ENCODE assay signal across 19 cellular contexts in the genomic region with DNA sequence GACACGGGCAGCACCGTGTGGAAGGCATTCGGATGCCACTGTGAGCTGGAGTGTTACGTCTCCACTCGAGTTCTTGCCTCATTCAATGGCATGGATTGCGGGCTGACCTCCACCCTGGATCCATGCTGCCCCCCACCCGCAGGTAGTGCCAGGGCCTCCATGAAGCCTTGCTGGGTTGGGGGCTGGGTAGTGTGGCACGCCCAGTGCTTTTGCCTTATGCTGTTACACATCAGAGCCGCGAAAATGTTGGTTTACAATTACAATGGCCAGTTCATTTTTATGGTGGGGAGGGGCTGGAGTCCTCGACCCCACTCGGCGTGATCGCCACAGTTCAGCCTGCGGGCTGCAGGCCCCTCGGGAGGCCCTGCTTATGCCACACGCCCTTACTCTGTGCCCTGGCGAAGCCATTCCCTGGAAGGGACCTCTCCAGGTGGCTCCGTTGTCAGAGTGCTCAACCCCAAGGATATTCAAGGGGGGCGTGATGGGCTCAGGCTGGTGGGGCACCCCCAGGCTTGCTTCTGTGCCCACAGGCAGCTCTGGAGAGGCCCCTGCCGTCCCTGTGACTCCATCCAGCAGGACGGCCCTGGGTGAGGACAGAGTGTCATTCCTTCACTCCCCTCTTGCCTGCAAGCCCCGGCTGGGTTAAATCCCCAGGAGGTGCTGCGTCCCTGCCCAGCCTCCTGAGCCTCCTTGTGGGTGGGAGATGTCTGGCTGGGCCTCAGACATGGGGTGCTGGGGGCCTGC. TPM values are rescaled to one million over a fixed set of nuclear protein-coding genes. Genes with fewer than 3 reads are reported as not detected.
DNase-seq lines count a peak whose midpoint lies in the region; ATAC-seq and TF ChIP-seq lines count a peak whose summit lies in the region.
"Had no signal": no experiment of that assay in that cellular context is flagged by ENCODE, and none has a peak within 500 bp of the region (broad histone marks: within the 10 kb centered on the region; RNA-seq: fewer than 3 reads in every experiment).

No MANE protein-coding gene starts in this region.

- H3K14ac ChIP-seq in neuronal stem cell (ENCODE audit: low read length), result peak overlapping the region; percentile 8

- no peak overlapping the region for H4K8ac ChIP-seq in neuronal stem cell (ENCODE audit: low read depth, low read length)

- no peak overlapping the region for H2BK12ac ChIP-seq in neuronal stem cell (ENCODE audit: low read length)

- H3K79me1 ChIP-seq in neuronal stem cell (ENCODE audit: low read depth, low read length), result peaks cover 2% of the 10 kb centered on the region

- H3K9me3 Mint-ChIP-seq in activated CD8-positive, alpha-beta memory T cell treated with anti-CD3 and anti-CD28 coated beads, Interleukin-2, amount 10 ng/mL, durations not matched to agents 7 days and 5 days (ENCODE audit: low read depth), result no peaks in the 10 kb centered on the region
- H3K9me3 Mint-ChIP-seq: activated CD4-positive, alpha-beta memory T cell treated with anti-CD3 and anti-CD28 coated beads for 36 hours; effector memory CD8-positive, alpha-beta T cell; H9; memory B cell; T-helper 2 cell treated with Interferon-gamma antibody and Interleukin-4, amounts not matched to agents 5 μg/mL and 100 μg/mL, for 36 hours had no signal

- POLR2A ChIA-PET in RWPE1 (lab: Yijun Ruan, JAX; ENCODE audit: low non-redundant PET), result interaction anchor here (0.6 kb wide), 1 partner anchor 8 kb away, joined by 3 read pairs; no protein-coding TSS in a partner anchor

- H3K4me3 Mint-ChIP-seq in activated CD8-positive, alpha-beta memory T cell treated with anti-CD3 and anti-CD28 coated beads, Interleukin-2, amount 10 ng/mL, durations not matched to agents 7 days and 5 days, result no peak overlapping the region
- H3K4me3 Mint-ChIP-seq: activated CD4-positive, alpha-beta memory T cell treated with anti-CD3 and anti-CD28 coated beads for 36 hours; effector memory CD8-positive, alpha-beta T cell; H9; T-helper 2 cell treated with Interferon-gamma antibody and Interleukin-4, amounts not matched to agents 5 μg/mL and 100 μg/mL, for 36 hours had no signal

- H3K4me1 Mint-ChIP-seq in activated CD8-positive, alpha-beta memory T cell treated with anti-CD3 and anti-CD28 coated beads, Interleukin-2, amount 10 ng/mL, durations not matched to agents 7 days and 5 days, result peaks cover 6% of the 10 kb centered on the region
- H3K4me1 Mint-ChIP-seq: H9 had no signal

- no peaks in the 10 kb centered on the region for H3K27me3 Mint-ChIP-seq in activated CD8-positive, alpha-beta memory T cell treated with anti-CD3 and anti-CD28 coated beads, Interleukin-2, amount 10 ng/mL, durations not matched to agents 7 days and 5 days
- H3K27me3 Mint-ChIP-seq: activated CD4-positive, alpha-beta memory T cell treated with anti-CD3 and anti-CD28 coated beads for 36 hours; effector memory CD8-positive, alpha-beta T cell; memory B cell had no signal

- H3K27ac Mint-ChIP-seq in activated CD8-positive, alpha-beta memory T cell treated with anti-CD3 and anti-CD28 coated beads, Interleukin-2, amount 10 ng/mL, durations not matched to agents 7 days and 5 days, result no peak overlapping the region
- H3K27ac Mint-ChIP-seq: activated CD4-positive, alpha-beta memory T cell treated with anti-CD3 and anti-CD28 coated beads for 36 hours; effector memory CD8-positive, alpha-beta T cell had no signal

- no peak overlapping the region for H3K18ac ChIP-seq in neuronal stem cell (ENCODE audit: low read length)

- CTCF ChIA-PET in RWPE1 (lab: Yijun Ruan, JAX), result no interaction called here
- CTCF ChIA-PET in activated CD8-positive, alpha-beta memory T cell treated with anti-CD3 and anti-CD28 coated beads, Interleukin-2, amount 10 ng/mL, durations not matched to agents 7 days and 5 days (lab: Charles Lee), result interaction anchor here (1.6 kb wide), 1 partner anchor 53 kb away, joined by 6 read pairs; no protein-coding TSS in a partner anchor

- no peak overlapping the region for H2BK120ac ChIP-seq in neuronal stem cell (ENCODE audit: low read depth, low read length)

- H2AFZ ChIP-seq in neuronal stem cell (ENCODE audit: low read length), result no peak overlapping the region

- peak overlapping the region in 1 of 2 donors; percentile 40 for H3K4me3 ChIP-seq in neuronal stem cell (ENCODE audit: low read length in 2 of 2)
- H3K4me3 ChIP-seq: breast epithelium, upper lobe of right lung had no signal

- peaks cover 0 to 3% of the 10 kb centered on the region in 2 donors for H3K4me1 ChIP-seq in neuronal stem cell (ENCODE audit: control insufficient read depth in 2 of 2, insufficient read depth in 1 of 2, low read depth in 1 of 2, low read length in 2 of 2)
- H3K4me1 ChIP-seq: breast epithelium, upper lobe of right lung had no signal

- H3K4me2 ChIP-seq in neuronal stem cell (ENCODE audit: insufficient read depth, low read length, poor library complexity, severe bottlenecking), result peak overlapping the region; percentile 18
- H3K4me2 ChIP-seq: SK-N-SH had no signal

- H3K9ac ChIP-seq in neuronal stem cell (ENCODE audit: low read depth, low read length, poor library complexity), result no peak overlapping the region
- H3K9ac ChIP-seq: SK-N-SH had no signal

- H2BK15ac ChIP-seq in neuronal stem cell (ENCODE audit: low read length), result no peak overlapping the region

- DNase-seq in NCI-H146 (lab: John Stamatoyannopoulos, UW), result peak; percentile 29
- no peak for DNase-seq in NCI-H146 treated with DMSO at 0.1 percent for 48 hours (lab: John Stamatoyannopoulos, UW; ENCODE audit: unreplicated experiment)
- DNase-seq in COLO668 (lab: John Stamatoyannopoulos, UW; ENCODE audit: unreplicated experiment), result peak; percentile 75
- DNase-seq in RWPE1 (ENCODE audit: low spot score), result no peak
- DNase-seq in neuronal stem cell (ENCODE audit: low spot score), result no peak
- no peak for DNase-seq in activated CD8-positive, alpha-beta memory T cell treated with anti-CD3 and anti-CD28 coated beads, Interleukin-2, amount 10 ng/mL, durations not matched to agents 7 days and 5 days
- no peak for DNase-seq in hepatic stellate cell (ENCODE audit: low spot score)
- DNase-seq: activated CD4-positive, alpha-beta memory T cell treated with anti-CD3 and anti-CD28 coated beads for 36 hours; BE2C; effector memory CD8-positive, alpha-beta T cell; H9; NCI-H1436; NCI-H446; SK-N-SH; upper lobe of right lung had no signal

- H2BK5ac ChIP-seq in neuronal stem cell (ENCODE audit: low read length), result peak overlapping the region; percentile 39

- TF ChIP-seq CTCF in RWPE1 (conservative IDR thresholded peaks at IDR 0.05; ENCODE audit: low read depth), result no peak

- no peak overlapping the region for H3K4ac ChIP-seq in neuronal stem cell (ENCODE audit: low read length)

- H4K91ac ChIP-seq in neuronal stem cell (ENCODE audit: low read depth, low read length, poor library complexity), result no peak overlapping the region

- H3K36me3 Mint-ChIP-seq in activated CD8-positive, alpha-beta memory T cell treated with anti-CD3 and anti-CD28 coated beads, Interleukin-2, amount 10 ng/mL, durations not matched to agents 7 days and 5 days, result peaks cover 4% of the 10 kb centered on the region

- H2AK5ac ChIP-seq in neuronal stem cell (ENCODE audit: low read depth, low read length), result no peak overlapping the region

- ATAC-seq in activated CD8-positive, alpha-beta memory T cell treated with anti-CD3 and anti-CD28 coated beads, Interleukin-2, amount 10 ng/mL, durations not matched to agents 7 days and 5 days, result no peak
- ATAC-seq in GM21390 (IDR thresholded peaks at IDR 0.05; ENCODE audit: unreplicated experiment), result no peak
- ATAC-seq: effector memory CD8-positive, alpha-beta T cell; upper lobe of right lung had no signal

- no peaks in the 10 kb centered on the region for H3K9me3 ChIP-seq in neuronal stem cell (replicated peaks in 1 of 2; ENCODE audit: control insufficient read depth in 2 of 2, insufficient read depth in 1 of 2, low read depth in 1 of 2, low read length in 2 of 2)
- H3K9me3 ChIP-seq: BE2C, breast epithelium, SK-N-SH, upper lobe of right lung had no signal

- H3K36me3 ChIP-seq in neuronal stem cell (replicated peaks in 1 of 2; ENCODE audit: control insufficient read depth in 2 of 2, insufficient read depth in 2 of 2, low read length in 2 of 2), result peaks cover 14 to 52% of the 10 kb centered on the region in 2 donors
- H3K36me3 ChIP-seq: breast epithelium had no signal

- H3K27me3 ChIP-seq in neuronal stem cell (ENCODE audit: control insufficient read depth in 3 of 3, insufficient read depth in 3 of 3, low read depth in 1 of 3, low read length in 3 of 3), result no peaks in the 10 kb centered on the region
- H3K27me3 ChIP-seq: BE2C, breast epithelium, upper lobe of right lung had no signal

- no CpG with 5 or more reads among the region's 24 CpGs for WGBS in neuronal stem cell (ENCODE audit: extremely low coverage in 2 of 2, insufficient read length in 2 of 2, insufficient replicate concordance in 1 of 2), 2 donors

- no peak overlapping the region for H3K23ac ChIP-seq in neuronal stem cell (ENCODE audit: low read depth, low read length, poor library complexity)

- peak overlapping the region; percentile 76 for H3K27ac ChIP-seq in RWPE1
- H3K27ac ChIP-seq in neuronal stem cell (replicated peaks; ENCODE audit: low read length), result no peak overlapping the region
- H3K27ac ChIP-seq: breast epithelium, upper lobe of right lung had no signal

RNA-seq across cellular contexts. Expression of a gene that starts 14.8 kb away (rescaled TPM):
- polyA plus RNA-seq in neuronal stem cell (2013, experiment 1 of 2), result 31.8 TPM
- polyA plus RNA-seq in neuronal stem cell (2013, experiment 2 of 2), result 32.2 TPM
- 10 to 100 TPM; 51.9 to 71.7 TPM for total RNA-seq in activated CD8-positive, alpha-beta memory T cell treated with anti-CD3 and anti-CD28 coated beads, Interleukin-2, amount 10 ng/mL, durations not matched to agents 7 days and 5 days

RNA-seq across cellular contexts. Expression of a gene that starts 14.9 kb away (rescaled TPM):
- 4.0 TPM for polyA plus RNA-seq in neuronal stem cell (2013, experiment 1 of 2)
- polyA plus RNA-seq in neuronal stem cell (2013, experiment 2 of 2), result 3.9 TPM
- total RNA-seq in activated CD8-positive, alpha-beta memory T cell treated with anti-CD3 and anti-CD28 coated beads, Interleukin-2, amount 10 ng/mL, durations not matched to agents 7 days and 5 days, result 1 to 10 TPM; 5.4 to 6.0 TPM

RNA-seq across cellular contexts. Expression of a gene that starts 19.6 kb away (rescaled TPM):
- 29.3 TPM for polyA plus RNA-seq in neuronal stem cell (2013, experiment 1 of 2)
- polyA plus RNA-seq in neuronal stem cell (2013, experiment 2 of 2), result 30.0 TPM
- total RNA-seq in activated CD8-positive, alpha-beta memory T cell treated with anti-CD3 and anti-CD28 coated beads, Interleukin-2, amount 10 ng/mL, durations not matched to agents 7 days and 5 days, result 10 to 100 TPM; 63.6 to 63.7 TPM

RNA-seq across cellular contexts. Expression of a gene that starts 50.8 kb away (rescaled TPM):
- polyA plus RNA-seq in neuronal stem cell (2013, experiment 1 of 2), result 8.4 TPM
- 8.7 TPM for polyA plus RNA-seq in neuronal stem cell (2013, experiment 2 of 2)
- under 1 TPM; 0.41 to 0.70 TPM for total RNA-seq in activated CD8-positive, alpha-beta memory T cell treated with anti-CD3 and anti-CD28 coated beads, Interleukin-2, amount 10 ng/mL, durations not matched to agents 7 days and 5 days

Comparison
In these comparisons a context has a peak if more than half of its experiments do, and no peak if none do; other contexts are left out.
1. DNase-seq: peak in NCI-H146 (single experiment) and COLO668 (single experiment); none in NCI-H146 treated with DMSO at 0.1 percent for 48 hours (single experiment), RWPE1 (single experiment), neuronal stem cell (single experiment), activated CD8-positive, alpha-beta memory T cell treated with anti-CD3 and anti-CD28 coated beads, Interleukin-2, amount 10 ng/mL, durations not matched to agents 7 days and 5 days (single experiment) and hepatic stellate cell (single experiment).